In genomic region chr19:18218600-18218999, GRCh38 we compare ENCODE assay signal across 34 cellular contexts. TPM values are rescaled to one million over a fixed set of nuclear protein-coding genes. Genes with fewer than 3 reads are reported as not detected.
"Had no signal": no experiment of that assay in that cellular context is flagged by ENCODE, and none has a peak within 500 bp of the region (broad histone marks: within the 10 kb centered on the region; RNA-seq: fewer than 3 reads in every experiment).

No MANE protein-coding gene starts in this region.

- ATAC-seq: activated CD4-positive, CD25-positive, alpha-beta regulatory T cell treated with anti-CD3 and anti-CD28 coated beads, Interleukin-2, amount 50 U/mL, for 24 hours; activated CD8-positive, alpha-beta T cell treated with anti-CD3 and anti-CD28 coated beads for 36 hours; effector memory CD8-positive, alpha-beta T cell; foreskin keratinocyte; gastrocnemius medialis; T-cell had no signal

- DNase-seq: activated B cell treated with CpG ODN at 0.5 μM for 24 hours; activated CD4-positive, alpha-beta T cell treated with anti-CD3 and anti-CD28 coated beads for 48 hours; activated CD4-positive, alpha-beta T cell treated with anti-CD3 and anti-CD28 coated beads, Interleukin-2, amount 50 U/mL, for 1 hour; activated CD4-positive, alpha-beta T cell treated with anti-CD3 and anti-CD28 coated beads, Interleukin-2, amount 50 U/mL, for 48 hours; activated CD8-positive, alpha-beta memory T cell treated with anti-CD3 and anti-CD28 coated beads for 24 hours; activated CD8-positive, alpha-beta T cell treated with anti-CD3 and anti-CD28 coated beads for 36 hours; activated effector memory CD4-positive, alpha-beta T cell treated with anti-CD3 and anti-CD28 coated beads, Interleukin-2, amount 50 U/mL, for 16 hours; activated naive CD4-positive, alpha-beta T cell treated with anti-CD3 and anti-CD28 coated beads, Interleukin-2, amount 10 ng/mL, durations not matched to agents 7 days and 5 days; activated T-cell treated with anti-CD3 and anti-CD28 coated beads, Interleukin-2, amount 50 U/mL, for 1 hour; activated T-cell treated with anti-CD3 and anti-CD28 coated beads, Interleukin-2, amount 50 U/mL, for 48 hours; amniotic stem cell; anterior cingulate cortex; brain microvascular endothelial cell; dorsolateral prefrontal cortex; effector memory CD8-positive, alpha-beta T cell; erythroblast; foreskin keratinocyte; gastrocnemius medialis; glutamatergic neuron; SW 1271; T-cell; T1000; WERI-Rb-1 had no signal

- H3K4me1 ChIP-seq: gastrocnemius medialis had no signal

- H3K4me3 ChIP-seq: coronary artery, dorsolateral prefrontal cortex, esophagus muscularis mucosa, gastrocnemius medialis had no signal

- H3K27ac ChIP-seq: brain microvascular endothelial cell, coronary artery, dorsolateral prefrontal cortex, esophagus muscularis mucosa, foreskin keratinocyte, gastrocnemius medialis, WERI-Rb-1 had no signal

- H3K9me3 ChIP-seq: esophagus muscularis mucosa, gastrocnemius medialis had no signal

- H3K36me3 Mint-ChIP-seq: activated naive CD4-positive, alpha-beta T cell treated with anti-CD3 and anti-CD28 coated beads, Interleukin-2, amount 10 ng/mL, durations not matched to agents 7 days and 5 days; activated naive CD8-positive, alpha-beta T cell; T-cell had no signal

- H3K9me3 Mint-ChIP-seq: activated B cell treated with CpG ODN at 0.5 μM for 24 hours; activated CD8-positive, alpha-beta T cell treated with anti-CD3 and anti-CD28 coated beads for 36 hours; activated naive CD4-positive, alpha-beta T cell treated with anti-CD3 and anti-CD28 coated beads, Interleukin-2, amount 10 ng/mL, durations not matched to agents 7 days and 5 days; activated T-helper 1 cell treated with anti-CD3 and anti-CD28 coated beads, Interleukin-12 subunit alpha, Interleukin-12 subunit beta, Interleukin-2, Interleukin-4 antibody, amounts not matched to agents 30 ng/mL and 10 ng/mL and 1 ng/mL, durations not matched to agents 14 hours and 24 hours and 36 hours; activated T-helper 2 cell treated with anti-CD3 and anti-CD28 coated beads, Interferon-gamma antibody, Interleukin-2, Interleukin-4, amounts not matched to agents 10 μg/mL and 5 μg/mL and 100 μg/mL, durations not matched to agents 14 hours and 24 hours and 36 hours; central memory CD8-positive, alpha-beta T cell; dendritic cell treated with granulocyte-macrophage colony-stimulating factor and Interleukin-4, amounts not matched to agents 40 ng/mL and 50 ng/mL, for 4 days; effector memory CD8-positive, alpha-beta T cell; T-cell; T-helper 1 cell treated with Interleukin-12 subunit alpha and Interleukin-12 subunit beta and Interleukin-4 antibody, amounts not matched to agents 30 μg/mL and 1 μg/mL, for 36 hours; T-helper 2 cell treated with Interferon-gamma antibody and Interleukin-4, amounts not matched to agents 5 μg/mL and 100 μg/mL, for 36 hours had no signal

- H3K36me3 ChIP-seq: brain microvascular endothelial cell, esophagus muscularis mucosa, gastrocnemius medialis, WERI-Rb-1 had no signal

- H3K27ac Mint-ChIP-seq: activated B cell treated with CpG ODN at 0.5 μM for 24 hours; activated CD8-positive, alpha-beta T cell treated with anti-CD3 and anti-CD28 coated beads for 36 hours; activated naive CD4-positive, alpha-beta T cell treated with anti-CD3 and anti-CD28 coated beads, Interleukin-2, amount 10 ng/mL, durations not matched to agents 7 days and 5 days; activated naive CD8-positive, alpha-beta T cell; activated T-helper 1 cell treated with anti-CD3 and anti-CD28 coated beads, Interleukin-12 subunit alpha, Interleukin-12 subunit beta, Interleukin-2, Interleukin-4 antibody, amounts not matched to agents 30 ng/mL and 10 ng/mL and 1 ng/mL, durations not matched to agents 14 hours and 24 hours and 36 hours; activated T-helper 2 cell treated with anti-CD3 and anti-CD28 coated beads, Interferon-gamma antibody, Interleukin-2, Interleukin-4, amounts not matched to agents 10 μg/mL and 5 μg/mL and 100 μg/mL, durations not matched to agents 14 hours and 24 hours and 36 hours; dendritic cell treated with granulocyte-macrophage colony-stimulating factor and Interleukin-4, amounts not matched to agents 40 ng/mL and 50 ng/mL, for 4 days; effector memory CD8-positive, alpha-beta T cell; T-cell; T-helper 1 cell treated with Interleukin-12 subunit alpha and Interleukin-12 subunit beta and Interleukin-4 antibody, amounts not matched to agents 30 μg/mL and 1 μg/mL, for 36 hours; T-helper 2 cell treated with Interferon-gamma antibody and Interleukin-4, amounts not matched to agents 5 μg/mL and 100 μg/mL, for 36 hours had no signal

- H3K27me3 ChIP-seq: brain microvascular endothelial cell had no signal

- H3K4me3 Mint-ChIP-seq: activated B cell treated with CpG ODN at 0.5 μM for 24 hours; activated CD8-positive, alpha-beta T cell treated with anti-CD3 and anti-CD28 coated beads for 36 hours; activated naive CD4-positive, alpha-beta T cell treated with anti-CD3 and anti-CD28 coated beads, Interleukin-2, amount 10 ng/mL, durations not matched to agents 7 days and 5 days; activated naive CD8-positive, alpha-beta T cell; activated T-helper 1 cell treated with anti-CD3 and anti-CD28 coated beads, Interleukin-12 subunit alpha, Interleukin-12 subunit beta, Interleukin-2, Interleukin-4 antibody, amounts not matched to agents 30 ng/mL and 10 ng/mL and 1 ng/mL, durations not matched to agents 14 hours and 24 hours and 36 hours; central memory CD8-positive, alpha-beta T cell; dendritic cell treated with granulocyte-macrophage colony-stimulating factor and Interleukin-4, amounts not matched to agents 40 ng/mL and 50 ng/mL, for 4 days; effector memory CD8-positive, alpha-beta T cell; T-cell; T-helper 1 cell treated with Interleukin-12 subunit alpha and Interleukin-12 subunit beta and Interleukin-4 antibody, amounts not matched to agents 30 μg/mL and 1 μg/mL, for 36 hours; T-helper 2 cell treated with Interferon-gamma antibody and Interleukin-4, amounts not matched to agents 5 μg/mL and 100 μg/mL, for 36 hours had no signal

RNA-seq across cellular contexts. Expression of gene PDE4C, which starts 7.6 kb away (rescaled TPM):
- total RNA-seq: activated B cell treated with CpG ODN at 0.5 μM for 24 hours; activated T-helper 1 cell treated with anti-CD3 and anti-CD28 coated beads, Interleukin-12 subunit alpha, Interleukin-12 subunit beta, Interleukin-2, Interleukin-4 antibody, amounts not matched to agents 30 ng/mL and 10 ng/mL and 1 ng/mL, durations not matched to agents 14 hours and 24 hours and 36 hours; foreskin keratinocyte; T-cell had no signal

RNA-seq across cellular contexts. Expression of gene IQCN, which starts 55.7 kb away (rescaled TPM):
- total RNA-seq: bronchial epithelial cell had no signal
